Comparison of ENCODE assay signal across 8 cellular contexts in genomic region chr13:32911506-32911905, GRCh38.
A peak's percentile ranks its signal among the peaks of the same experiment; 100 is the strongest.
DNase-seq lines count a peak whose midpoint lies in the region; ATAC-seq and TF ChIP-seq lines count a peak whose summit lies in the region.

No MANE protein-coding gene starts in this region.

- peaks cover 3% of the 10 kb centered on the region; the same call in 1 of the 2 replicates for H3K9me3 ChIP-seq in OCI-LY3 (ENCODE audit: insufficient read depth, low read length)

- H3K9ac ChIP-seq in OCI-LY3 (ENCODE audit: low read length): no peak overlapping the region
- H3K9ac ChIP-seq in mesendoderm (ENCODE audit: low read length): no peak overlapping the region

- no peak overlapping the region for H2AK5ac ChIP-seq in mesendoderm (ENCODE audit: low read length)

- no peak overlapping the region for H3K4me3 ChIP-seq in AG09309 (ENCODE audit: control insufficient read depth, low read depth, low read length)
- H3K4me3 ChIP-seq in HL-60 (replicated peaks; ENCODE audit: insufficient read depth, low read length): no peak overlapping the region
- no peak overlapping the region for H3K4me3 ChIP-seq in OCI-LY3 (ENCODE audit: low read length)
- H3K4me3 ChIP-seq in mesendoderm (ENCODE audit: low read length): no peak overlapping the region

- no peaks in the 10 kb centered on the region for H4K20me1 ChIP-seq in OCI-LY3 (ENCODE audit: insufficient read depth, low read length)

- no peak overlapping the region for H2BK15ac ChIP-seq in mesendoderm (replicated peaks; ENCODE audit: low read depth)

- H3K27ac ChIP-seq in HL-60 (replicated peaks): no peak overlapping the region
- H3K27ac ChIP-seq in OCI-LY3 (ENCODE audit: low read length): no peak overlapping the region
- no peak overlapping the region for H3K27ac ChIP-seq in mesendoderm (ENCODE audit: low read depth, low read length)

- peak; percentile 63 for TF ChIP-seq CTCF in AG09309 (IDR thresholded peaks at IDR 0.05; ENCODE audit: control insufficient read depth, insufficient read depth, low read depth, low read length, missing control alignments)
- TF ChIP-seq CTCF in GM13977 (IDR thresholded peaks at IDR 0.05; ENCODE audit: extremely low read depth, insufficient read depth, missing control alignments): peak; percentile 62
- TF ChIP-seq CTCF in HL-60 (IDR thresholded peaks at IDR 0.05; ENCODE audit: insufficient read depth, low read length): peak; percentile 38
- TF ChIP-seq CTCF in OCI-LY3 (IDR thresholded peaks at IDR 0.05; ENCODE audit: low read depth, low read length): peak; percentile 83

- no peak overlapping the region for H2AFZ ChIP-seq in OCI-LY3 (ENCODE audit: low read depth, low read length)

- H3K79me1 ChIP-seq in mesendoderm (ENCODE audit: low read length): no peaks in the 10 kb centered on the region

- no CpG with 5 or more reads among the region's 2 CpGs for WGBS in mesendoderm (ENCODE audit: extremely low coverage, insufficient coverage, low lambda C conversion rate)

- ATAC-seq in HG03025 (IDR thresholded peaks at IDR 0.05; ENCODE audit: low FRiP score, unreplicated experiment): no peak

- no peak overlapping the region for H3K4ac ChIP-seq in mesendoderm (ENCODE audit: low read depth, low read length)

- no peaks in the 10 kb centered on the region for H3K79me2 ChIP-seq in OCI-LY3 (ENCODE audit: low read length)
- H3K79me2 ChIP-seq in mesendoderm (ENCODE audit: control insufficient read depth, insufficient read depth, low read length): no peaks in the 10 kb centered on the region

- no peak overlapping the region for H4K8ac ChIP-seq in mesendoderm (ENCODE audit: low read depth, low read length)

- H4K5ac ChIP-seq in mesendoderm (ENCODE audit: low read length): no peak overlapping the region

- H3K4me2 ChIP-seq in OCI-LY3 (ENCODE audit: low read length): no peak overlapping the region
- H3K4me2 ChIP-seq in mesendoderm (ENCODE audit: low read length): no peak overlapping the region

- peak; percentile 20 for DNase-seq in AG09309 (ENCODE audit: low read depth)
- DNase-seq in GM13977 (ENCODE audit: low spot score): peak; percentile 65
- peak; percentile 30 to 71 for DNase-seq in HL-60 (ENCODE audit: low read depth in 1 of 2, low spot score in 1 of 2)
- peak; percentile 14 to 34 for DNase-seq in dermis microvascular lymphatic vessel endothelial cell (ENCODE audit: low read depth in 2 of 2)
- peak; percentile 76 for DNase-seq in mesendoderm
- no peak for DNase-seq in putamen (ENCODE audit: low spot score)

- no peak overlapping the region for H3K18ac ChIP-seq in mesendoderm (ENCODE audit: low read length)

- H3K4me1 ChIP-seq in OCI-LY3 (ENCODE audit: low read length) (peaks cover 5% of the 10 kb centered on the region; the same call in 1 of the 2 replicates), mesendoderm (ENCODE audit: control insufficient read depth, low read depth, low read length) (no peaks in the 10 kb centered on the region)

- H3K36me3 ChIP-seq in OCI-LY3 (replicated peaks; ENCODE audit: low read depth, low read length) (no peaks in the 10 kb centered on the region), mesendoderm (ENCODE audit: control insufficient read depth, insufficient read depth, low read length) (no peaks in the 10 kb centered on the region)

- H2BK5ac ChIP-seq in mesendoderm (ENCODE audit: low read length): no peak overlapping the region

- no peak overlapping the region for H3K56ac ChIP-seq in mesendoderm (ENCODE audit: low read length)

- H3K23ac ChIP-seq in mesendoderm (ENCODE audit: low read length): no peak overlapping the region

- in situ Hi-C loops in GM13977 (cut with MboI; ENCODE audit: low pct_unique_long_range_greater_than_20kb, low sequenced_read_pairs, unreplicated experiment): no loop called here

- H3K27me3 ChIP-seq in HL-60 (ENCODE audit: insufficient read depth, poor library complexity, severe bottlenecking) (no peaks in the 10 kb centered on the region), OCI-LY3 (ENCODE audit: low read depth, low read length) (no peaks in the 10 kb centered on the region), mesendoderm (ENCODE audit: insufficient read depth, low read length, poor library complexity) (no peaks in the 10 kb centered on the region)

- H2BK120ac ChIP-seq in mesendoderm (ENCODE audit: low read depth, low read length): no peak overlapping the region
